Comparison of ENCODE assay signal across 22 cellular contexts in the genomic region with DNA sequence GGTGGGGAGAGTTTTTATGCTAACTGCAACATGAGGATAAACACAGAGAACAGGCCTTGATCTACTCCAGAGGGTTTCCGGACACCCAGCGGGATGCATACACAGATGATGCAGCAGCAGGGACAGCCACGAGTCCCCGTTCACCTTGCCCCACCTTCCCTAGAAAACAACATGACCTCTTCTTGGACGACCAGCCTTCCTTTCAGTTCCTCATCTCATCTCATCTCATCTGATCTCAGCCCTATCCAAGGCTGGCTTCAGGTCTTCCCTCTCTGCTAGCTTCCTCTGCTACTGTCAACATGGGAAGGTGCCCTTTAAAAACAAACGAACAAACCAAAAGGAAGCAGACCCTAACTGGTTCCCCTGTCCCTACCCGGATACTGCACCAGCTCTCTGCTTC.
DNase-seq lines count a peak whose midpoint lies in the region; ATAC-seq, FAIRE-seq and TF ChIP-seq lines count a peak whose summit lies in the region.
"Had no signal": no experiment of that assay in that cellular context is flagged by ENCODE, and none has a peak within 500 bp of the region (broad histone marks: within the 10 kb centered on the region; RNA-seq: fewer than 3 reads in every experiment).

No MANE protein-coding gene starts in this region.

- H3K4me3 Mint-ChIP-seq in naive B cell: peak overlapping the region in 5 of 8 donors; percentile 7 to 55 (median 26)
- H3K4me3 Mint-ChIP-seq in natural killer cell treated with Interleukin-12 subunit alpha and Interleukin-12 subunit beta and Interleukin-15 and Interleukin-18, amount 100 ng/mL, for 72 hours: no peak overlapping the region
- H3K4me3 Mint-ChIP-seq: CD8-positive, alpha-beta T cell; GM23338; T-helper 1 cell treated with Interleukin-12 subunit alpha and Interleukin-12 subunit beta and Interleukin-4 antibody, amounts not matched to agents 30 μg/mL and 1 μg/mL, for 36 hours had no signal

- H3K36me3 ChIP-seq in DOHH2 (ENCODE audit: control insufficient read depth, low read length) (no peaks in the 10 kb centered on the region), OCI-LY3 (replicated peaks; ENCODE audit: low read depth, low read length) (peaks cover 2% of the 10 kb centered on the region)
- H3K36me3 ChIP-seq: BLaER1 treated with 17β-estradiol and CSF1 and Interleukin-3, amounts not matched to agents 10 nM and 100 nM; HAP-1 had no signal

- H4K20me1 ChIP-seq in DOHH2 (ENCODE audit: control insufficient read depth, insufficient read depth, low read depth, low read length) (no peaks in the 10 kb centered on the region), OCI-LY3 (ENCODE audit: insufficient read depth, low read length) (no peaks in the 10 kb centered on the region)
- H4K20me1 ChIP-seq: BLaER1 treated with 17β-estradiol and CSF1 and Interleukin-3, amounts not matched to agents 10 nM and 100 nM had no signal

- H3K27ac ChIP-seq in DOHH2 (ENCODE audit: low read depth, low read length) (no peak overlapping the region), OCI-LY3 (ENCODE audit: low read length) (no peak overlapping the region)
- H3K27ac ChIP-seq: BLaER1 treated with 17β-estradiol and CSF1 and Interleukin-3, amounts not matched to agents 10 nM and 100 nM; KMS-11 had no signal

- no peaks in the 10 kb centered on the region for H3K79me2 ChIP-seq in DOHH2 (ENCODE audit: control insufficient read depth, low read length)
- H3K79me2 ChIP-seq in OCI-LY3 (ENCODE audit: low read length): no peaks in the 10 kb centered on the region

- H3K27me3 ChIP-seq in DOHH2 (ENCODE audit: control insufficient read depth, low read length): no peaks in the 10 kb centered on the region
- H3K27me3 ChIP-seq in OCI-LY3 (ENCODE audit: low read depth, low read length): no peaks in the 10 kb centered on the region
- H3K27me3 ChIP-seq: BLaER1 treated with 17β-estradiol and CSF1 and Interleukin-3, amounts not matched to agents 10 nM and 100 nM had no signal

- H2AFZ ChIP-seq in OCI-LY3 (ENCODE audit: low read depth, low read length): peak overlapping the region; percentile 16; the same call in 1 of the 2 replicates
- H2AFZ ChIP-seq: GM23338 had no signal

- peaks cover 3 to 11% (median 7%) of the 10 kb centered on the region in 7 donors for H3K9me3 Mint-ChIP-seq in naive B cell
- no peaks in the 10 kb centered on the region for H3K9me3 Mint-ChIP-seq in natural killer cell treated with Interleukin-12 subunit alpha and Interleukin-12 subunit beta and Interleukin-15 and Interleukin-18, amount 100 ng/mL, for 72 hours
- H3K9me3 Mint-ChIP-seq: T-helper 1 cell treated with Interleukin-12 subunit alpha and Interleukin-12 subunit beta and Interleukin-4 antibody, amounts not matched to agents 30 μg/mL and 1 μg/mL, for 36 hours had no signal

- DNase-seq in GM12892 (ENCODE audit: insufficient read length): no peak
- no peak for DNase-seq in naive B cell
- DNase-seq in NCI-H748 treated with DMSO at 0.1 percent for 48 hours (lab: John Stamatoyannopoulos, UW): no peak
- DNase-seq in natural killer cell treated with Interleukin-12 subunit alpha and Interleukin-12 subunit beta and Interleukin-15 and Interleukin-18, amount 100 ng/mL, for 72 hours (ENCODE audit: low spot score): no peak
- DNase-seq: CD8-positive, alpha-beta T cell; GDM1; IMR-90; NCI-H1048; NCI-H1417 treated with DMSO at 0.1 percent for 48 hours; NCI-H187; NCI-H69; OCI-M1 had no signal

- H3K9me3 ChIP-seq in DOHH2 (ENCODE audit: control insufficient read depth, insufficient read depth, low read length) (no peaks in the 10 kb centered on the region), OCI-LY3 (ENCODE audit: insufficient read depth, low read length) (no peaks in the 10 kb centered on the region)
- H3K9me3 ChIP-seq: HAP-1 had no signal

- no peak for TF ChIP-seq CTCF in DOHH2 (IDR thresholded peaks at IDR 0.05; ENCODE audit: low read depth, low read length, poor library complexity, severe bottlenecking)
- no peak for TF ChIP-seq CTCF in OCI-LY3 (IDR thresholded peaks at IDR 0.05; ENCODE audit: low read depth, low read length)

- no peaks in the 10 kb centered on the region for H3K9me2 ChIP-seq in DOHH2 (replicated peaks; ENCODE audit: control insufficient read depth, low read length)

- no peaks in the 10 kb centered on the region; the same call in 1 of the 2 replicates for H3F3A ChIP-seq in DOHH2 (ENCODE audit: control insufficient read depth, insufficient read depth)

- H3K4me2 ChIP-seq in DOHH2 (ENCODE audit: low read length) (peak overlapping the region; percentile 38), OCI-LY3 (ENCODE audit: low read length) (peak overlapping the region; percentile 60)
- H3K4me2 ChIP-seq: GM23338, KMS-11 had no signal

- peaks cover 23 to 26% (median 23%) of the 10 kb centered on the region in 3 donors for H3K4me1 Mint-ChIP-seq in naive B cell
- H3K4me1 Mint-ChIP-seq in natural killer cell treated with Interleukin-12 subunit alpha and Interleukin-12 subunit beta and Interleukin-15 and Interleukin-18, amount 100 ng/mL, for 72 hours (ENCODE audit: low read depth in 2 of 2): peaks cover 3 to 5% of the 10 kb centered on the region in 2 donors

- H3K9ac ChIP-seq in OCI-LY3 (ENCODE audit: low read length): no peak overlapping the region
- H3K9ac ChIP-seq: BLaER1 treated with 17β-estradiol and CSF1 and Interleukin-3, amounts not matched to agents 10 nM and 100 nM; KMS-11 had no signal

- no peaks in the 10 kb centered on the region for H3K27me3 Mint-ChIP-seq in naive B cell
- peaks cover 6 to 33% of the 10 kb centered on the region in 2 donors for H3K27me3 Mint-ChIP-seq in natural killer cell treated with Interleukin-12 subunit alpha and Interleukin-12 subunit beta and Interleukin-15 and Interleukin-18, amount 100 ng/mL, for 72 hours

- no peak for TF ChIP-seq POLR2A in GM12892 (IDR thresholded peaks at IDR 0.05; ENCODE audit: low read depth, low read length)

- no peak overlapping the region for H3K4me3 ChIP-seq in DOHH2 (ENCODE audit: low read length)
- H3K4me3 ChIP-seq in OCI-LY3 (ENCODE audit: low read length): peak overlapping the region; percentile 20; the same call in 1 of the 2 replicates
- H3K4me3 ChIP-seq: BLaER1 treated with 17β-estradiol and CSF1 and Interleukin-3, amounts not matched to agents 10 nM and 100 nM; GM23338; HAP-1 had no signal

- H3K27ac Mint-ChIP-seq in naive B cell: peak overlapping the region in 3 of 6 donors; percentile 21 to 79 (median 35)
- H3K27ac Mint-ChIP-seq in natural killer cell treated with Interleukin-12 subunit alpha and Interleukin-12 subunit beta and Interleukin-15 and Interleukin-18, amount 100 ng/mL, for 72 hours: no peak overlapping the region
- H3K27ac Mint-ChIP-seq: CD8-positive, alpha-beta T cell; GM23338; T-helper 1 cell treated with Interleukin-12 subunit alpha and Interleukin-12 subunit beta and Interleukin-4 antibody, amounts not matched to agents 30 μg/mL and 1 μg/mL, for 36 hours had no signal

- H3K36me3 Mint-ChIP-seq in naive B cell: no peaks in the 10 kb centered on the region
- peaks cover 5% of the 10 kb centered on the region for H3K36me3 Mint-ChIP-seq in natural killer cell treated with Interleukin-12 subunit alpha and Interleukin-12 subunit beta and Interleukin-15 and Interleukin-18, amount 100 ng/mL, for 72 hours
- H3K36me3 Mint-ChIP-seq: CD8-positive, alpha-beta T cell had no signal

- ATAC-seq in naive B cell (ENCODE audit: low read depth in 2 of 2): peak; percentile 55 to 61
- ATAC-seq in GM18907 (IDR thresholded peaks at IDR 0.05; ENCODE audit: unreplicated experiment): no peak
- no peak for ATAC-seq in natural killer cell treated with Interleukin-12 subunit alpha and Interleukin-12 subunit beta and Interleukin-15 and Interleukin-18, amount 100 ng/mL, for 72 hours
- ATAC-seq: CD8-positive, alpha-beta T cell; GM23338; Right ventricle myocardium inferior had no signal

- peak; percentile 68 for FAIRE-seq in GM12892 (lab: Jason Lieb, UNC)
- FAIRE-seq: RCC 7860 had no signal

- peaks cover 26% of the 10 kb centered on the region for H3K4me1 ChIP-seq in DOHH2 (ENCODE audit: control insufficient read depth, low read length)
- H3K4me1 ChIP-seq in OCI-LY3 (ENCODE audit: low read length): peaks cover 22% of the 10 kb centered on the region
- H3K4me1 ChIP-seq: HAP-1 had no signal

Comparison
In these comparisons a context has a peak if more than half of its experiments do, and no peak if none do; other contexts are left out.
1. ATAC-seq: peak in naive B cell (2 of 2); none in GM18907 (single experiment) and natural killer cell treated with Interleukin-12 subunit alpha and Interleukin-12 subunit beta and Interleukin-15 and Interleukin-18, amount 100 ng/mL, for 72 hours (0 of 2).